In genomic region chr11:111378773-111379499, GRCh38 we compare ENCODE assay signal across 1 cellular context.
TF ChIP-seq lines count a peak whose summit lies in the region.

POU2AF1 (minus strand) TSS chr11:111379275; CDS start chr11:111379177, 98 bp downstream.

TF ChIP-seq in GM23338, 12 proteins besides CTCF, POLR2A, EP300 and RAD21 (continued from another document):
- TF ChIP-seq, protein P1, sequence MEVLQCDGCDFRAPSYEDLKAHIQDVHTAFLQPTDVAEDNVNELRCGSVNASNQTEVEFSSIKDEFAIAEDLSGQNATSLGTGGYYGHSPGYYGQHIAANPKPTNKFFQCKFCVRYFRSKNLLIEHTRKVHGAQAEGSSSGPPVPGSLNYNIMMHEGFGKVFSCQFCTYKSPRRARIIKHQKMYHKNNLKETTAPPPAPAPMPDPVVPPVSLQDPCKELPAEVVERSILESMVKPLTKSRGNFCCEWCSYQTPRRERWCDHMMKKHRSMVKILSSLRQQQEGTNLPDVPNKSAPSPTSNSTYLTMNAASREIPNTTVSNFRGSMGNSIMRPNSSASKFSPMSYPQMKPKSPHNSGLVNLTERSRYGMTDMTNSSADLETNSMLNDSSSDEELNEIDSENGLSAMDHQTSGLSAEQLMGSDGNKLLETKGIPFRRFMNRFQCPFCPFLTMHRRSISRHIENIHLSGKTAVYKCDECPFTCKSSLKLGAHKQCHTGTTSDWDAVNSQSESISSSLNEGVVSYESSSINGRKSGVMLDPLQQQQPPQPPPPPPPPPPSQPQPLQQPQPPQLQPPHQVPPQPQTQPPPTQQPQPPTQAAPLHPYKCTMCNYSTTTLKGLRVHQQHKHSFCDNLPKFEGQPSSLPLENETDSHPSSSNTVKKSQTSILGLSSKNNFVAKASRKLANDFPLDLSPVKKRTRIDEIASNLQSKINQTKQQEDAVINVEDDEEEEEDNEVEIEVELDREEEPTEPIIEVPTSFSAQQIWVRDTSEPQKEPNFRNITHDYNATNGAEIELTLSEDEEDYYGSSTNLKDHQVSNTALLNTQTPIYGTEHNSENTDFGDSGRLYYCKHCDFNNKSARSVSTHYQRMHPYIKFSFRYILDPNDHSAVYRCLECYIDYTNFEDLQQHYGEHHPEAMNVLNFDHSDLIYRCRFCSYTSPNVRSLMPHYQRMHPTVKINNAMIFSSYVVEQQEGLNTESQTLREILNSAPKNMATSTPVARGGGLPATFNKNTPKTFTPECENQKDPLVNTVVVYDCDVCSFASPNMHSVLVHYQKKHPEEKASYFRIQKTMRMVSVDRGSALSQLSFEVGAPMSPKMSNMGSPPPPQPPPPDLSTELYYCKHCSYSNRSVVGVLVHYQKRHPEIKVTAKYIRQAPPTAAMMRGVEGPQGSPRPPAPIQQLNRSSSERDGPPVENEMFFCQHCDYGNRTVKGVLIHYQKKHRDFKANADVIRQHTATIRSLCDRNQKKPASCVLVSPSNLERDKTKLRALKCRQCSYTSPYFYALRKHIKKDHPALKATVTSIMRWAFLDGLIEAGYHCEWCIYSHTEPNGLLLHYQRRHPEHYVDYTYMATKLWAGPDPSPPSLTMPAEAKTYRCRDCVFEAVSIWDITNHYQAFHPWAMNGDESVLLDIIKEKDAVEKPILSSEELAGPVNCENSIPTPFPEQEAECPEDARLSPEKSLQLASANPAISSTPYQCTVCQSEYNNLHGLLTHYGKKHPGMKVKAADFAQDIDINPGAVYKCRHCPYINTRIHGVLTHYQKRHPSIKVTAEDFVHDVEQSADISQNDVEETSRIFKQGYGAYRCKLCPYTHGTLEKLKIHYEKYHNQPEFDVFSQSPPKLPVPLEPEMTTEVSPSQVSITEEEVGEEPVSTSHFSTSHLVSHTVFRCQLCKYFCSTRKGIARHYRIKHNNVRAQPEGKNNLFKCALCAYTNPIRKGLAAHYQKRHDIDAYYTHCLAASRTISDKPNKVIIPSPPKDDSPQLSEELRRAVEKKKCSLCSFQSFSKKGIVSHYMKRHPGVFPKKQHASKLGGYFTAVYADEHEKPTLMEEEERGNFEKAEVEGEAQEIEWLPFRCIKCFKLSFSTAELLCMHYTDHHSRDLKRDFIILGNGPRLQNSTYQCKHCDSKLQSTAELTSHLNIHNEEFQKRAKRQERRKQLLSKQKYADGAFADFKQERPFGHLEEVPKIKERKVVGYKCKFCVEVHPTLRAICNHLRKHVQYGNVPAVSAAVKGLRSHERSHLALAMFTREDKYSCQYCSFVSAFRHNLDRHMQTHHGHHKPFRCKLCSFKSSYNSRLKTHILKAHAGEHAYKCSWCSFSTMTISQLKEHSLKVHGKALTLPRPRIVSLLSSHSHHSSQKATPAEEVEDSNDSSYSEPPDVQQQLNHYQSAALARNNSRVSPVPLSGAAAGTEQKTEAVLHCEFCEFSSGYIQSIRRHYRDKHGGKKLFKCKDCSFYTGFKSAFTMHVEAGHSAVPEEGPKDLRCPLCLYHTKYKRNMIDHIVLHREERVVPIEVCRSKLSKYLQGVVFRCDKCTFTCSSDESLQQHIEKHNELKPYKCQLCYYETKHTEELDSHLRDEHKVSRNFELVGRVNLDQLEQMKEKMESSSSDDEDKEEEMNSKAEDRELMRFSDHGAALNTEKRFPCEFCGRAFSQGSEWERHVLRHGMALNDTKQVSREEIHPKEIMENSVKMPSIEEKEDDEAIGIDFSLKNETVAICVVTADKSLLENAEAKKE (CRISPR knock-in tag; IDR thresholded peaks at IDR 0.05): no peak
